In the genomic region with DNA sequence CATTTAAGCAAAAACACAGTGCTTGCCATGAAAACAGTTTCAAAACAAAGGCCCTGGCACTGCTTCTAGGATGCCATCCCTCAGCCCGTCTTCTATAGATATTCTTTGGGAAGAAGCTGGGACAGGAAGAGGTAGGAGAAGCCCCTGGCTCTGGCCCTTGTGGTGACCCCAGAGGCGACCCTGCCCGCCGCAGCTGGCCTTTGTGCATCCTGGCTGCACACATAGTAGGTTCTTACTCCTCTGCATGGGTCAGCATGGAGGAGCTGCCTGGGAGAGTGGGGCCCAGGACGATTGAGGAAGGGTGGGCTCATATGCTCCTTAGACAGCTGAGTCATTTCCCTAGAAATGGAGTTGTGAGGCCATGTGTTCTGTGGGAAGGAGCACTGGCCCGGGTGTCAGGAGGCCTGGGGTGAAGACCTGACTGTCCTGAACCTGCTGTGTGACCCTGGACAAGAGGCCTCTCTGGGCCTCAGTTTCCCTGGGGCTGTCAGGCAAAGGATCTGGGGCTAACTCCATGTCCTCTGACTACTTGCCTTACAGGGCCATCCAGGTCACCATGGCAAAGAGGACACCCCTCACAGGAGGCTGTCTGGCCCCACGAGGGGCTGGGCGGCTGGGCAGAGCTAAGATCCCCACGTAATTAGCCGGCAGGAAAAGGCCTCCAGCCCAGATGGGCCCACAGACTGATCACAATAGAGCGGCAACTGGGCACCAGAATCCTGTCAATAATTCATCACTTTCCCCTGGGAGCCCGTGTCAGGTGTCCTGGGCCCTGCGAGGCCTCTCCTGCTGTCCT, we compare ENCODE assay signal across 24 cellular contexts. TPM values are rescaled to one million over a fixed set of nuclear protein-coding genes. Genes with fewer than 3 reads are reported as not detected.
A peak's percentile ranks its signal among the peaks of the same experiment; 100 is the strongest.
DNase-seq lines count a peak whose midpoint lies in the region; ATAC-seq, FAIRE-seq and TF ChIP-seq lines count a peak whose summit lies in the region.
"Had no signal": no experiment of that assay in that cellular context is flagged by ENCODE, and none has a peak within 500 bp of the region (broad histone marks: within the 10 kb centered on the region; RNA-seq: fewer than 3 reads in every experiment).

No MANE protein-coding gene starts in this region.

- H4K91ac ChIP-seq in neuronal stem cell (ENCODE audit: low read depth, low read length, poor library complexity), result no peak overlapping the region

- H3K27me3 ChIP-seq in K562 (ENCODE audit: control insufficient read depth in 2 of 2, insufficient read depth in 2 of 2, low read length in 2 of 2), result peaks cover 17 to 66% of the 10 kb centered on the region in 2 experiments
- H3K27me3 ChIP-seq in neuronal stem cell (ENCODE audit: control insufficient read depth in 3 of 3, insufficient read depth in 3 of 3, low read depth in 1 of 3, low read length in 3 of 3), result peaks cover 0 to 20% (median 0%) of the 10 kb centered on the region in 3 experiments
- H3K27me3 ChIP-seq in suprapubic skin, result peaks cover 31% of the 10 kb centered on the region
- H3K27me3 ChIP-seq in stomach, result peaks cover 0 to 52% (median 0%) of the 10 kb centered on the region in 3 donors

- peak overlapping the region; percentile 57 for H2AK5ac ChIP-seq in neuronal stem cell (ENCODE audit: low read depth, low read length)

- POLR2A ChIA-PET in K562 (lab: Yijun Ruan, JAX), result interaction anchor here (0.6 to 1.0 kb wide), 2 partner anchors 10 to 188 kb away, joined by 3 read pairs; no protein-coding TSS in a partner anchor

- H3K14ac ChIP-seq in neuronal stem cell (ENCODE audit: low read length), result peak overlapping the region; percentile 11

- H3K4me3 ChIP-seq in K562 (no peak overlapping the region), neuronal stem cell (ENCODE audit: low read length in 2 of 2) (no peak overlapping the region), suprapubic skin (no peak overlapping the region), stomach (no peak overlapping the region)
- H3K4me3 ChIP-seq: GM12878, GM23248 had no signal

- H3K36me3 ChIP-seq in K562 (ENCODE audit: control insufficient read depth, insufficient read depth, low read length) (no peaks in the 10 kb centered on the region), neuronal stem cell (replicated peaks in 1 of 2; ENCODE audit: control insufficient read depth in 2 of 2, insufficient read depth in 2 of 2, low read length in 2 of 2) (no peaks in the 10 kb centered on the region), suprapubic skin (no peaks in the 10 kb centered on the region), stomach (no peaks in the 10 kb centered on the region)

- peaks cover 3 to 6% of the 10 kb centered on the region in 2 experiments; a peak in 2 of 5 replicates for H3K4me1 ChIP-seq in K562 (replicated peaks in 1 of 2; ENCODE audit: control insufficient read depth in 2 of 2, insufficient read depth in 2 of 2, low read length in 2 of 2)
- peaks cover 7 to 10% of the 10 kb centered on the region in 2 donors for H3K4me1 ChIP-seq in neuronal stem cell (ENCODE audit: control insufficient read depth in 2 of 2, insufficient read depth in 1 of 2, low read depth in 1 of 2, low read length in 2 of 2)
- no peaks in the 10 kb centered on the region for H3K4me1 ChIP-seq in suprapubic skin
- no peaks in the 10 kb centered on the region for H3K4me1 ChIP-seq in stomach

- peak overlapping the region; percentile 46 for H2BK5ac ChIP-seq in neuronal stem cell (ENCODE audit: low read length)

- no peak overlapping the region for H3K23ac ChIP-seq in neuronal stem cell (ENCODE audit: low read depth, low read length, poor library complexity)

- no peak overlapping the region for H3K4ac ChIP-seq in neuronal stem cell (ENCODE audit: low read length)

- H3K79me1 ChIP-seq in neuronal stem cell (ENCODE audit: low read depth, low read length), result no peaks in the 10 kb centered on the region

- H3K9me3 ChIP-seq in K562 (replicated peaks; ENCODE audit: control insufficient read depth, insufficient read depth, low read depth, low read length) (no peaks in the 10 kb centered on the region), neuronal stem cell (replicated peaks in 1 of 2; ENCODE audit: control insufficient read depth in 2 of 2, insufficient read depth in 1 of 2, low read depth in 1 of 2, low read length in 2 of 2) (no peaks in the 10 kb centered on the region), suprapubic skin (no peaks in the 10 kb centered on the region), stomach (no peaks in the 10 kb centered on the region)

- no peak overlapping the region for H2BK120ac ChIP-seq in neuronal stem cell (ENCODE audit: low read depth, low read length)

- H3K4me2 ChIP-seq in K562 (ENCODE audit: insufficient read depth, low read length), result no peak overlapping the region
- H3K4me2 ChIP-seq in neuronal stem cell (ENCODE audit: insufficient read depth, low read length, poor library complexity, severe bottlenecking), result no peak overlapping the region

- H4K20me1 ChIP-seq in K562 (replicated peaks; ENCODE audit: control insufficient read depth, insufficient read depth, low read length), result no peaks in the 10 kb centered on the region

- H2BK12ac ChIP-seq in neuronal stem cell (ENCODE audit: low read length), result no peak overlapping the region

- TF ChIP-seq RAD21 in K562 (CRISPR knock-in tag; conservative IDR thresholded peaks at IDR 0.05 in 1 of 2, IDR thresholded peaks at IDR 0.05 in 1 of 2), result no peak

- no peaks in the 10 kb centered on the region for H3K79me2 ChIP-seq in K562 (ENCODE audit: control insufficient read depth, insufficient read depth, low read length)

- WGBS in K562 (ENCODE audit: insufficient coverage, low coverage, missing lambda C conversion rate), result 8% methylated on average over 11 of the region's 13 CpGs
- WGBS in neuronal stem cell (ENCODE audit: extremely low coverage in 2 of 2, insufficient read length in 2 of 2, insufficient replicate concordance in 1 of 2), 2 donors, result no CpG with 5 or more reads among the region's 13 CpGs
- 20% methylated on average over 3 of the region's 13 CpGs for WGBS in suprapubic skin
- 75 to 88% (median 79%) methylated on average over 6 to 13 of the region's 13 CpGs for WGBS in stomach, 5 donors

- no peak overlapping the region for H4K8ac ChIP-seq in neuronal stem cell (ENCODE audit: low read depth, low read length)

- ATAC-seq in K562, result no peak

- FAIRE-seq in K562 (lab: Jason Lieb, UNC), result no peak
- no peak for FAIRE-seq in RCC 7860 (lab: Jason Lieb, UNC)
- no peak for FAIRE-seq in frontal cortex (lab: Jason Lieb, UNC)
- FAIRE-seq: GM12878 had no signal

- TF ChIP-seq POLR2A in K562 (conservative IDR thresholded peaks at IDR 0.05), result no peak
- no peak for TF ChIP-seq POLR2A in suprapubic skin (IDR thresholded peaks at IDR 0.05)
- no peak for TF ChIP-seq POLR2A in stomach (IDR thresholded peaks at IDR 0.05)

- DNase-seq in DMS 273 (lab: John Stamatoyannopoulos, UW; ENCODE audit: unreplicated experiment) (peak; percentile 49), DMS 273 treated with DMSO at 0.1 percent for 48 hours (lab: John Stamatoyannopoulos, UW) (no peak), K562 (ENCODE audit: extremely low read depth in 1 of 4, low spot score in 3 of 4) (no peak), neuronal stem cell (ENCODE audit: low spot score) (no peak), suprapubic skin (ENCODE audit: low spot score in 2 of 2) (peak; percentile 34 to 44), stomach (no peak), RCC 7860 (ENCODE audit: low spot score) (no peak), frontal cortex (ENCODE audit: low spot score in 2 of 2) (no peak)
- DNase-seq: AML-193; CD4-positive, CD25-positive, alpha-beta regulatory T cell; COR-L47; DMS153; GF-D8; HCEC 1CT; NCI-H1105; NCI-H2081 treated with DMSO at 0.1 percent for 48 hours; NCI-H510A; NCI-H748 treated with DMSO at 0.1 percent for 48 hours; Right ventricle myocardium superior had no signal

- no TSS peak for BruUV-seq in K562 (replicated peaks; lab: Mats Ljungman, UMichigan)

- no peaks in the 10 kb centered on the region for H3K9me1 ChIP-seq in K562 (ENCODE audit: control insufficient read depth, insufficient read depth, low read length)

- in situ Hi-C loops in K562 (cut with MboI), result no loop called here

- no peak overlapping the region for H3K27ac ChIP-seq in K562 (ENCODE audit: extremely low read depth, low read depth, low read length)
- H3K27ac ChIP-seq in neuronal stem cell (replicated peaks; ENCODE audit: low read length), result no peak overlapping the region
- no peak overlapping the region for H3K27ac ChIP-seq in suprapubic skin
- no peak overlapping the region for H3K27ac ChIP-seq in stomach
- H3K27ac ChIP-seq: 22Rv1, GM23248 had no signal

- H2AFZ ChIP-seq in K562 (ENCODE audit: low read depth, low read length), result peak overlapping the region; percentile 8; the same call in 1 of the 2 replicates
- H2AFZ ChIP-seq in neuronal stem cell (ENCODE audit: low read length), result no peak overlapping the region
- H2AFZ ChIP-seq: GM23248 had no signal

- no peak for TF ChIP-seq CTCF in K562 (IDR thresholded peaks at IDR 0.05 in 2 of 3, conservative IDR thresholded peaks at IDR 0.05 in 1 of 3; ENCODE audit: insufficient read depth in 2 of 3, low read depth in 1 of 3, low read length in 3 of 3)
- TF ChIP-seq CTCF in suprapubic skin (IDR thresholded peaks at IDR 0.05), result no peak
- no peak for TF ChIP-seq CTCF in stomach (IDR thresholded peaks at IDR 0.05)

- peak overlapping the region in 1 of 2 experiments; percentile 47; a peak in 1 of 4 replicates for H3K9ac ChIP-seq in K562 (ENCODE audit: insufficient read depth in 1 of 2, low read depth in 2 of 2, low read length in 2 of 2)
- no peak overlapping the region for H3K9ac ChIP-seq in neuronal stem cell (ENCODE audit: low read depth, low read length, poor library complexity)
- H3K9ac ChIP-seq: GM23248 had no signal

- no peak for TF ChIP-seq EP300 in K562 (IDR thresholded peaks at IDR 0.05; ENCODE audit: low read length)
- no peak for TF ChIP-seq EP300 in suprapubic skin (IDR thresholded peaks at IDR 0.05)
- TF ChIP-seq EP300 in stomach (IDR thresholded peaks at IDR 0.05), result no peak

- H2BK15ac ChIP-seq in neuronal stem cell (ENCODE audit: low read length), result no peak overlapping the region

- CTCF ChIA-PET in K562 (lab: Yijun Ruan, JAX; ENCODE audit: low intra/inter-chr PET ratio), result interaction anchor here (3.9 kb wide), 1 partner anchor 55 kb away, joined by 31 read pairs; no protein-coding TSS in a partner anchor

- intact Hi-C loops in K562 (cut with micrococcal nuclease) (no loop called here), stomach (cut with DNase I; ENCODE audit: low total_unique reads) (no loop called here)

- H3K18ac ChIP-seq in neuronal stem cell (ENCODE audit: low read length), result peak overlapping the region; percentile 23

RNA-seq across cellular contexts. Expression of a gene that starts 44.6 kb away (rescaled TPM):
- total RNA-seq in K562 (2011; cell fraction: chromatin; rRNA removed; ENCODE audit: low replicate concordance), result 0.11 and 0.49 TPM in 2 replicates
- total RNA-seq in K562 (2011; cell fraction: nucleolus; rRNA removed), result 0.13 and 0.17 TPM in 2 replicates
- not detected in 2 replicates for total RNA-seq in K562 (2011; cell fraction: nucleoplasm; rRNA removed)
- total RNA-seq in K562 (2014; rRNA removed), result 0.05 and 0.33 TPM in 2 replicates
- total RNA-seq in K562 (2014; rRNA removed; fragmentation: Illumina TruSeq; extraction: Trizol), result not detected in 2 replicates
- total RNA-seq in K562 (2015; rRNA removed; fragmentation: Illumina TruSeq; extraction: Trizol), result not detected in 2 replicates
- 0.07 TPM in 1 of 2 replicates, not detected in the other for total RNA-seq in K562 (2021)
- polyA plus RNA-seq in K562 (2011; rRNA removed), result 0.07 and 0.11 TPM in 2 replicates
- polyA plus RNA-seq in K562 (2011; cell fraction: cytosol; rRNA removed), result 0.12 and 0.24 TPM in 2 replicates
- 0.22 and 0.31 TPM in 2 replicates for polyA plus RNA-seq in K562 (2011; cell fraction: nucleus; rRNA removed)
- 0.03 and 0.12 TPM in 2 replicates for polyA plus RNA-seq in K562 (2012)
- not detected in 2 replicates for polyA plus RNA-seq in K562 (2014; fragmentation: Illumina TruSeq; extraction: Trizol)
- not detected for polyA plus RNA-seq in K562 (2014; fragmentation: Nextera tagmentation; extraction: Ambion mirVana)
- 0.03 TPM in 1 of 2 replicates, not detected in the other for polyA plus RNA-seq in K562 (2014; rRNA removed)
- 0.04 TPM in 1 of 2 replicates, not detected in the other for polyA minus RNA-seq in K562 (2011; rRNA and poly(A)+ RNA removed)
- not detected in 2 replicates for polyA minus RNA-seq in K562 (2011; cell fraction: cytosol; rRNA and poly(A)+ RNA removed)
- under 0.01 TPM in 1 of 2 replicates, not detected in the other for polyA minus RNA-seq in K562 (2011; cell fraction: nucleus; rRNA and poly(A)+ RNA removed)
- 0.54 TPM for polyA plus RNA-seq in neuronal stem cell (2013, experiment 1 of 2)
- 0.60 TPM for polyA plus RNA-seq in neuronal stem cell (2013, experiment 2 of 2)
- under 1 TPM in 3 of 4 donors, not detected in 1; 0.16 to 0.39 (median 0.17) TPM for total RNA-seq in suprapubic skin
- 1 to 10 TPM in 1 of 5 donors, under 1 TPM in 2, not detected in 2; 0.29 to 3.6 (median 0.37) TPM for total RNA-seq in stomach
- under 1 TPM in 2 of 3 donors, not detected in 1; 0.06 to 0.18 TPM for polyA plus RNA-seq in stomach
- total RNA-seq in frontal cortex, result 1.6 TPM
- total RNA-seq: Daoy, OCI-LY7, Right ventricle myocardium superior had no signal

Comparison
In these comparisons a context has a peak if more than half of its experiments do, and no peak if none do; other contexts are left out.
1. DNase-seq: peak in DMS 273 (single experiment) and suprapubic skin (2 of 2); none in DMS 273 treated with DMSO at 0.1 percent for 48 hours (single experiment), K562 (0 of 4), neuronal stem cell (single experiment), stomach (single experiment), RCC 7860 (single experiment) and frontal cortex (0 of 2).